In the genomic region with DNA sequence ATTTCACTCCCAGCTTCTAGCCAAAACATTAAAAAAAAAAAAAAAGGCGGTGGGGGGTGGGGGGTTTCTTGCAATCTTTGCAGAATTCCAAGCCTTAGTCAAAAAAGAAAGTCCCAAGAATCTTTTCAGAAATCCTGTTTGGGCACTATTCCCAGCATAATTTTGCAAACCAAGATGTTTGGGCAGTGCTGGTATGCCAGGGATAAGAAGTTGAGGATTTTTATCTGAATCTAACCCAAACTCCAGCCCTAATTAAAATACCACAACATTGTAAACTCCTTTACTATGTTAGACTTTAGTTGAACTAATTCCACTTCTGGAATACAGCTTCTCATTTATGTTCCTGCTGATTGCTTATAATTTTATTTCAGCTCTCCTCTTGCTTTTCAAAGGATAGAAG, we compare ENCODE assay signal across 14 cellular contexts.
DNase-seq lines count a peak whose midpoint lies in the region; ATAC-seq lines count a peak whose summit lies in the region.
"Had no signal": no experiment of that assay in that cellular context is flagged by ENCODE, and none has a peak within 500 bp of the region (broad histone marks: within the 10 kb centered on the region; RNA-seq: fewer than 3 reads in every experiment).

No MANE protein-coding gene starts in this region.

- no peak for ATAC-seq in GM19463 (IDR thresholded peaks at IDR 0.05; ENCODE audit: unreplicated experiment)
- ATAC-seq: GM23338 had no signal

- H3K27ac ChIP-seq in substantia nigra (ENCODE audit: low read depth, low read length, poor library complexity, severe bottlenecking) = no peak overlapping the region
- H3K27ac ChIP-seq: C4-2B had no signal

- DNase-seq in EL = peak; percentile 3
- peak; percentile 59 for DNase-seq in amniotic epithelial cell (ENCODE audit: low read depth)
- DNase-seq in fibroblast of peridontal ligament (ENCODE audit: extremely low read depth) = peak; percentile 97
- no peak for DNase-seq in occipital lobe (lab: John Stamatoyannopoulos, UW)
- DNase-seq in activated T-cell treated with anti-CD3 and anti-CD28 coated beads, Interleukin-2, amount 50 U/mL, for 1 hour = no peak
- DNase-seq in substantia nigra (lab: John Stamatoyannopoulos, UW) = no peak
- DNase-seq: DND-41, GF-D8, NCI-H187, NCI-H526 treated with DMSO at 0.1 percent for 48 hours, SHP77 treated with DMSO at 0.1 percent for 48 hours had no signal

Comparison
In these comparisons a context has a peak if more than half of its experiments do, and no peak if none do; other contexts are left out.
1. DNase-seq: peak in EL (single experiment), amniotic epithelial cell (single experiment) and fibroblast of peridontal ligament (single experiment); none in occipital lobe (single experiment), activated T-cell treated with anti-CD3 and anti-CD28 coated beads, Interleukin-2, amount 50 U/mL, for 1 hour (single experiment) and substantia nigra (0 of 49).